11 cellular contexts compared by ENCODE assay signal in the genomic region with DNA sequence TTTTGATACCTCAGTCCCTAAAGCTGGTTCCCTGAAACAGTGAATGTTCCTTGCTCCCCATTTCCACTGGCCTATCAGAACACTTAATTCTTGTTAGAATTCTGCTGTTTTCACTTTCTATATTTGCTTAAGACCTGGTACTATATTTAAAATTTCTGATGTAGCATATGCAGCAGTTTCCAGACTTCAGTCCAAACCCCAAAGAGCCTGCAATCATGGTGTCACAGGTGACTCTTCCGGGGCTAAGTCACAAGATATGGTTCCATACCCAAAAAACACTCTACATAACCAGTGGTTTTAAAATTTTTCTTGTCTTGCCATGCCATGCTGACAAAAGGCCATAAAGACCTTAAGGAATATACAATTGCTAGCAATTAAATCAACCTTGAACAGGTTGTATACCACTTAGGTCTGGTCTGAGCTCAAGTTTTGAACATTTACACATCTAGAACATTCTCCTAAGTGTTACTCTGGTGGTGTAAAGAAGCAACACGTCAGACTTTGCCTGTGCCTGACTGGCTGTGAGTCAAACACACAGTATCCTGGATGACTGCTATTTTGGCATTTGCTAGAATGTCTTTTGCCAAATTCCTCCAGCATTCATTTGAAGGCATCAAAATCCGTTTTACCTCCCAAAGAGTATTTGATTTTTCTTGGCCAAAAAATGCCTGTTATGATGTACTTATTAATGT.
DNase-seq lines count a peak whose midpoint lies in the region; TF ChIP-seq lines count a peak whose summit lies in the region.
"Had no signal": no experiment of that assay in that cellular context is flagged by ENCODE, and none has a peak within 500 bp of the region (broad histone marks: within the 10 kb centered on the region; RNA-seq: fewer than 3 reads in every experiment).

No MANE protein-coding gene starts in this region.

- in situ Hi-C loops in GM13976 (cut with MboI; ENCODE audit: low sequenced_read_pairs, unreplicated experiment) = no loop called here

- no peak for TF ChIP-seq CTCF in GM13976 (IDR thresholded peaks at IDR 0.05; ENCODE audit: borderline replicate concordance, control extremely low read depth, extremely low read depth, insufficient read depth, missing control alignments)

- DNase-seq in AG20443 (ENCODE audit: low spot score) (peak; percentile 83), NCI-H446 treated with DMSO at 0.1 percent for 48 hours (lab: John Stamatoyannopoulos, UW) (peak; percentile 58), dermis blood vessel endothelial cell (peak; percentile 76), lung microvascular endothelial cell (ENCODE audit: low read depth in 2 of 2) (peak; percentile 77 to 84), NCI-H82 treated with DMSO at 0.1 percent for 48 hours (lab: John Stamatoyannopoulos, UW; ENCODE audit: unreplicated experiment) (no peak), GM13976 (ENCODE audit: low spot score) (no peak), HUDEP-2 (lab: John Stamatoyannopoulos, UW; ENCODE audit: unreplicated experiment in 76 of 76) (no peak)
- no peak for DNase-seq in effector CD4-positive, alpha-beta T cell
- DNase-seq: kidney, nephron progenitor cell, uterus had no signal

Comparison
In these comparisons a context has a peak if more than half of its experiments do, and no peak if none do; other contexts are left out.
1. DNase-seq: peak in AG20443 (single experiment), NCI-H446 treated with DMSO at 0.1 percent for 48 hours (single experiment), dermis blood vessel endothelial cell (single experiment) and lung microvascular endothelial cell (2 of 2); none in NCI-H82 treated with DMSO at 0.1 percent for 48 hours (single experiment), GM13976 (single experiment), HUDEP-2 (0 of 76) and effector CD4-positive, alpha-beta T cell (single experiment).